ENCODE assay signal across 9 cellular contexts in genomic region chr2:168371273-168371992, GRCh38.
A peak's percentile ranks its signal among the peaks of the same experiment; 100 is the strongest.
DNase-seq lines count a peak whose midpoint lies in the region; ATAC-seq and TF ChIP-seq lines count a peak whose summit lies in the region.
"Had no signal": no experiment of that assay in that cellular context is flagged by ENCODE, and none has a peak within 500 bp of the region (broad histone marks: within the 10 kb centered on the region; RNA-seq: fewer than 3 reads in every experiment).

No MANE protein-coding gene starts in this region.

- no peaks in the 10 kb centered on the region for H3K9me3 Mint-ChIP-seq in natural killer cell

- intact Hi-C loops in natural killer cell (cut with micrococcal nuclease) (loop anchor here (10.0 kb wide), 1 partner anchor 113 kb away; no protein-coding TSS in a partner anchor), cardiac septum (cut with DNase I) (no loop called here), lower lobe of right lung (cut with DNase I) (no loop called here)

- H3K36me3 ChIP-seq in lower lobe of right lung = no peaks in the 10 kb centered on the region
- H3K36me3 ChIP-seq: right lobe of liver had no signal

- H3K36me3 Mint-ChIP-seq in natural killer cell = peaks cover 18% of the 10 kb centered on the region
- H3K36me3 Mint-ChIP-seq: activated CD8-positive, alpha-beta memory T cell treated with anti-CD3 and anti-CD28 coated beads, Interleukin-2, amount 10 ng/mL, durations not matched to agents 7 days and 5 days had no signal

- H3K4me3 Mint-ChIP-seq in natural killer cell = peak overlapping the region; percentile 71
- H3K4me3 Mint-ChIP-seq: activated CD8-positive, alpha-beta memory T cell treated with anti-CD3 and anti-CD28 coated beads, Interleukin-2, amount 10 ng/mL, durations not matched to agents 7 days and 5 days had no signal

- H3K4me3 ChIP-seq in lower lobe of right lung = no peak overlapping the region
- H3K4me3 ChIP-seq: right lobe of liver had no signal

- no peaks in the 10 kb centered on the region for H3K4me1 ChIP-seq in lower lobe of right lung
- H3K4me1 ChIP-seq: right lobe of liver had no signal

- H3K27me3 ChIP-seq in lower lobe of right lung (ENCODE audit: low read depth) = no peaks in the 10 kb centered on the region
- H3K27me3 ChIP-seq: right lobe of liver had no signal

- H3K27me3 Mint-ChIP-seq in natural killer cell (ENCODE audit: low read depth in 2 of 2) = no peaks in the 10 kb centered on the region

- DNase-seq in natural killer cell (no peak), activated gamma-delta T cell treated with Interleukin-2 at 50 U/mL for 16 hours (no peak), cardiac septum (ENCODE audit: low spot score) (no peak), lower lobe of right lung (no peak)
- DNase-seq: activated CD8-positive, alpha-beta memory T cell treated with anti-CD3 and anti-CD28 coated beads, Interleukin-2, amount 10 ng/mL, durations not matched to agents 7 days and 5 days; right lobe of liver had no signal

- TF ChIP-seq CTCF in natural killer cell (IDR thresholded peaks at IDR 0.05) (no peak), lower lobe of right lung (IDR thresholded peaks at IDR 0.05) (no peak)

- ATAC-seq in GM19025 (IDR thresholded peaks at IDR 0.05; ENCODE audit: low read depth, unreplicated experiment) (peak; percentile 70), GM21723 (IDR thresholded peaks at IDR 0.05; ENCODE audit: unreplicated experiment) (peak; percentile 93), HG03460 (IDR thresholded peaks at IDR 0.05; ENCODE audit: unreplicated experiment) (peak; percentile 93), natural killer cell (peak; percentile 78 to 91 (median 87)), lower lobe of right lung (no peak)
- ATAC-seq: activated CD8-positive, alpha-beta memory T cell treated with anti-CD3 and anti-CD28 coated beads, Interleukin-2, amount 10 ng/mL, durations not matched to agents 7 days and 5 days had no signal

- peaks cover 25 to 49% of the 10 kb centered on the region in 2 donors for H3K4me1 Mint-ChIP-seq in natural killer cell

- H3K27ac ChIP-seq in lower lobe of right lung = no peak overlapping the region
- H3K27ac ChIP-seq: right lobe of liver had no signal

- H3K27ac Mint-ChIP-seq in natural killer cell = peak overlapping the region; percentile 63 to 69
- H3K27ac Mint-ChIP-seq: activated CD8-positive, alpha-beta memory T cell treated with anti-CD3 and anti-CD28 coated beads, Interleukin-2, amount 10 ng/mL, durations not matched to agents 7 days and 5 days had no signal

- peaks cover 5% of the 10 kb centered on the region for H3K9me3 ChIP-seq in lower lobe of right lung
- H3K9me3 ChIP-seq: right lobe of liver had no signal

Comparison
In these comparisons a context has a peak if more than half of its experiments do, and no peak if none do; other contexts are left out.
1. ATAC-seq: peak in GM19025 (single experiment), GM21723 (single experiment), HG03460 (single experiment) and natural killer cell (3 of 3); none in lower lobe of right lung (0 of 2).